Comparison of ENCODE assay signal across 34 cellular contexts in genomic region chr22:23409976-23410375, GRCh38.
"Had no signal": no experiment of that assay in that cellular context is flagged by ENCODE, and none has a peak within 500 bp of the region (broad histone marks: within the 10 kb centered on the region; RNA-seq: fewer than 3 reads in every experiment).

No MANE protein-coding gene starts in this region.

- ATAC-seq: activated CD4-positive, CD25-positive, alpha-beta regulatory T cell treated with anti-CD3 and anti-CD28 coated beads, Interleukin-2, amount 50 U/mL, for 24 hours; activated CD8-positive, alpha-beta T cell treated with anti-CD3 and anti-CD28 coated beads for 36 hours; activated naive CD8-positive, alpha-beta T cell treated with anti-CD3 and anti-CD28 coated beads, Interleukin-2, amount 50 U/mL, for 24 hours; activated T-cell treated with anti-CD3 and anti-CD28 coated beads, Interleukin-2, amount 50 U/mL, for 4 hours; activated T-helper 17 cell treated with anti-CD3 and anti-CD28 coated beads, Interleukin-2, amount 50 U/mL, for 72 hours; effector memory CD8-positive, alpha-beta T cell; foreskin keratinocyte; gastrocnemius medialis; T-helper 17 cell had no signal

- H3K27me3 ChIP-seq: adrenal gland, ascending aorta, breast epithelium, cardiac muscle cell had no signal

- H3K36me3 ChIP-seq: adrenal gland, ascending aorta, breast epithelium, cardiac muscle cell, esophagus muscularis mucosa, gastrocnemius medialis, WERI-Rb-1 had no signal

- H3K9me3 ChIP-seq: adrenal gland, ascending aorta, breast epithelium, esophagus muscularis mucosa, gastrocnemius medialis had no signal

- DNase-seq: activated B cell treated with CpG ODN at 0.5 μM for 24 hours; activated CD4-positive, alpha-beta T cell treated with anti-CD3 and anti-CD28 coated beads for 48 hours; activated CD4-positive, alpha-beta T cell treated with anti-CD3 and anti-CD28 coated beads, Interleukin-2, amount 50 U/mL, for 1 hour; activated CD4-positive, alpha-beta T cell treated with anti-CD3 and anti-CD28 coated beads, Interleukin-2, amount 50 U/mL, for 48 hours; activated CD8-positive, alpha-beta memory T cell treated with anti-CD3 and anti-CD28 coated beads for 24 hours; activated CD8-positive, alpha-beta T cell treated with anti-CD3 and anti-CD28 coated beads for 36 hours; activated effector memory CD4-positive, alpha-beta T cell treated with Interleukin-2 at 50 U/mL for 16 hours; activated naive CD4-positive, alpha-beta T cell treated with anti-CD3 and anti-CD28 coated beads for 36 hours; activated naive CD8-positive, alpha-beta T cell treated with anti-CD3 and anti-CD28 coated beads for 36 hours; activated naive CD8-positive, alpha-beta T cell treated with anti-CD3 and anti-CD28 coated beads, Interleukin-2, amount 50 U/mL, for 24 hours; activated T-cell treated with anti-CD3 and anti-CD28 coated beads, Interleukin-2, amount 50 U/mL, for 4 hours; adrenal gland; cortex of kidney; dermis blood vessel endothelial cell; effector CD4-positive, alpha-beta T cell; effector memory CD8-positive, alpha-beta T cell; erythroblast; foreskin keratinocyte; gastrocnemius medialis; glutamatergic neuron; T-helper 1 cell; T-helper 17 cell; T1000; WERI-Rb-1 had no signal

- H3K27ac Mint-ChIP-seq: activated B cell treated with CpG ODN at 0.5 μM for 24 hours; activated CD8-positive, alpha-beta T cell treated with anti-CD3 and anti-CD28 coated beads for 36 hours; activated naive CD4-positive, alpha-beta T cell treated with anti-CD3 and anti-CD28 coated beads for 36 hours; activated naive CD4-positive, alpha-beta T cell treated with anti-CD3 and anti-CD28 coated beads, Interleukin-2, amount 50 U/mL, for 24 hours; activated naive CD8-positive, alpha-beta T cell treated with anti-CD3 and anti-CD28 coated beads for 36 hours; activated naive CD8-positive, alpha-beta T cell treated with anti-CD3 and anti-CD28 coated beads, Interleukin-2, amount 50 U/mL, for 24 hours; activated T-helper 17 cell treated with anti-CD3 and anti-CD28 coated beads, Interleukin-2, amount 50 U/mL, for 72 hours; effector memory CD8-positive, alpha-beta T cell; T-helper 17 cell; T-helper 2 cell treated with Interferon-gamma antibody and Interleukin-4, amounts not matched to agents 5 μg/mL and 100 μg/mL, for 36 hours had no signal

- H3K27me3 Mint-ChIP-seq: activated B cell treated with CpG ODN at 0.5 μM for 24 hours; activated CD8-positive, alpha-beta T cell treated with anti-CD3 and anti-CD28 coated beads for 36 hours; activated naive CD4-positive, alpha-beta T cell treated with anti-CD3 and anti-CD28 coated beads, Interleukin-2, amount 50 U/mL, for 24 hours; activated naive CD8-positive, alpha-beta T cell treated with anti-CD3 and anti-CD28 coated beads for 36 hours; activated naive CD8-positive, alpha-beta T cell treated with anti-CD3 and anti-CD28 coated beads, Interleukin-2, amount 50 U/mL, for 24 hours; activated T-helper 17 cell treated with anti-CD3 and anti-CD28 coated beads, Interleukin-2, amount 50 U/mL, for 72 hours; brain; central memory CD8-positive, alpha-beta T cell had no signal

- H3K4me3 Mint-ChIP-seq: activated B cell treated with CpG ODN at 0.5 μM for 24 hours; activated CD8-positive, alpha-beta T cell treated with anti-CD3 and anti-CD28 coated beads for 36 hours; activated naive CD4-positive, alpha-beta T cell treated with anti-CD3 and anti-CD28 coated beads for 36 hours; activated naive CD4-positive, alpha-beta T cell treated with anti-CD3 and anti-CD28 coated beads, Interleukin-2, amount 50 U/mL, for 24 hours; activated naive CD8-positive, alpha-beta T cell treated with anti-CD3 and anti-CD28 coated beads for 36 hours; activated naive CD8-positive, alpha-beta T cell treated with anti-CD3 and anti-CD28 coated beads, Interleukin-2, amount 50 U/mL, for 24 hours; activated T-cell treated with anti-CD3 and anti-CD28 coated beads, Interleukin-2, amount 50 U/mL, for 4 hours; activated T-helper 17 cell treated with anti-CD3 and anti-CD28 coated beads, Interleukin-2, amount 50 U/mL, for 72 hours; brain; central memory CD8-positive, alpha-beta T cell; effector memory CD8-positive, alpha-beta T cell; T-helper 17 cell; T-helper 2 cell treated with Interferon-gamma antibody and Interleukin-4, amounts not matched to agents 5 μg/mL and 100 μg/mL, for 36 hours had no signal

- H3K36me3 Mint-ChIP-seq: activated naive CD4-positive, alpha-beta T cell treated with anti-CD3 and anti-CD28 coated beads, Interleukin-2, amount 50 U/mL, for 24 hours; activated naive CD8-positive, alpha-beta T cell treated with anti-CD3 and anti-CD28 coated beads for 36 hours; brain had no signal

- H3K4me1 Mint-ChIP-seq: activated T-helper 17 cell treated with anti-CD3 and anti-CD28 coated beads, Interleukin-2, amount 50 U/mL, for 72 hours; central memory CD8-positive, alpha-beta T cell; T-helper 17 cell had no signal

- H3K4me3 ChIP-seq: adrenal gland, ascending aorta, breast epithelium, cardiac muscle cell, esophagus muscularis mucosa, gastrocnemius medialis had no signal

- H3K27ac ChIP-seq: adrenal gland, ascending aorta, breast epithelium, cardiac muscle cell, esophagus muscularis mucosa, foreskin keratinocyte, gastrocnemius medialis, WERI-Rb-1 had no signal

- H3K4me1 ChIP-seq: adrenal gland, ascending aorta, breast epithelium, esophagus muscularis mucosa, foreskin keratinocyte, gastrocnemius medialis had no signal

- H3K9me3 Mint-ChIP-seq: activated B cell treated with CpG ODN at 0.5 μM for 24 hours; activated CD8-positive, alpha-beta T cell treated with anti-CD3 and anti-CD28 coated beads for 36 hours; activated naive CD4-positive, alpha-beta T cell treated with anti-CD3 and anti-CD28 coated beads for 36 hours; activated naive CD4-positive, alpha-beta T cell treated with anti-CD3 and anti-CD28 coated beads, Interleukin-2, amount 50 U/mL, for 24 hours; activated naive CD8-positive, alpha-beta T cell treated with anti-CD3 and anti-CD28 coated beads for 36 hours; activated naive CD8-positive, alpha-beta T cell treated with anti-CD3 and anti-CD28 coated beads, Interleukin-2, amount 50 U/mL, for 24 hours; activated T-cell treated with anti-CD3 and anti-CD28 coated beads, Interleukin-2, amount 50 U/mL, for 4 hours; activated T-helper 17 cell treated with anti-CD3 and anti-CD28 coated beads, Interleukin-2, amount 50 U/mL, for 72 hours; central memory CD8-positive, alpha-beta T cell; effector memory CD8-positive, alpha-beta T cell; T-helper 2 cell treated with Interferon-gamma antibody and Interleukin-4, amounts not matched to agents 5 μg/mL and 100 μg/mL, for 36 hours had no signal
